ENCODE assay signal across 25 cellular contexts in genomic region chr19:50435221-50435620, GRCh38. TPM values are rescaled to one million over a fixed set of nuclear protein-coding genes. Genes with fewer than 3 reads are reported as not detected.
"Had no signal": no experiment of that assay in that cellular context is flagged by ENCODE, and none has a peak within 500 bp of the region (broad histone marks: within the 10 kb centered on the region; RNA-seq: fewer than 3 reads in every experiment).

No MANE protein-coding gene starts in this region.

- H3K27ac ChIP-seq: esophagus squamous epithelium, pancreas, right lobe of liver, tibial artery, upper lobe of right lung had no signal

- H3K36me3 ChIP-seq: esophagus squamous epithelium, pancreas, right lobe of liver, spleen, tibial artery, upper lobe of right lung had no signal

- H3K4me3 ChIP-seq: esophagus squamous epithelium, mucosa of descending colon, pancreas, right lobe of liver, spleen, tibial artery, upper lobe of right lung had no signal

- ATAC-seq: effector memory CD8-positive, alpha-beta T cell; mucosa of descending colon; natural killer cell; pancreas; right lobe of liver; stimulated activated memory B cell treated with anti-CD40 and anti-IgM and Interleukin-4, amounts not matched to agents 10 μg/mL and 1 μg/mL and 100 μg/mL, for 72 hours; upper lobe of right lung had no signal

- H3K9me3 ChIP-seq: esophagus squamous epithelium, mucosa of descending colon, pancreas, right lobe of liver, spleen, tibial artery, upper lobe of right lung had no signal

- H3K27me3 ChIP-seq: pancreas, right lobe of liver had no signal

- DNase-seq: cerebellar nuclear complex; effector memory CD8-positive, alpha-beta T cell; esophagus squamous epithelium; foreskin fibroblast; head of caudate nucleus; hippocampal formation; kidney glomerular epithelial cell; natural killer cell; nucleus accumbens; right lobe of liver; stimulated activated CD4-positive, alpha-beta T cell treated with anti-CD3 and anti-CD28 coated beads, Interleukin-15, amount 100 ng/mL, for 24 hours; stimulated activated CD4-positive, alpha-beta T cell treated with anti-CD3 and anti-CD28 coated beads, Interleukin-1b, Interleukin-23, amount 100 ng/mL, for 48 hours; stimulated activated CD4-positive, alpha-beta T cell treated with anti-CD3 and anti-CD28 coated beads, Interleukin-4, amount 100 ng/mL, for 24 hours; tibial artery; upper lobe of right lung had no signal

RNA-seq across cellular contexts. Expression of gene MYBPC2, which starts 2.5 kb away (rescaled TPM):
- total RNA-seq: epithelial cell of proximal tubule, lung microvascular endothelial cell, neural crest cell had no signal
- polyA plus RNA-seq: liver had no signal

RNA-seq across cellular contexts. Expression of gene SPIB, which starts 16.5 kb away (rescaled TPM):
- total RNA-seq: epithelial cell of proximal tubule, lung microvascular endothelial cell, neural crest cell, renal cortical epithelial cell, temporal lobe had no signal
